8 cellular contexts compared by ENCODE assay signal in genomic region chr1:120069067-120069919, GRCh38. TPM values are rescaled to one million over a fixed set of nuclear protein-coding genes. Genes with fewer than 3 reads are reported as not detected.
DNase-seq lines count a peak whose midpoint lies in the region; ATAC-seq and TF ChIP-seq lines count a peak whose summit lies in the region.
"Not testable (repeated sequence)": the region's sequence is repeated elsewhere in the genome, so short reads cannot be mapped to it uniquely, and the experiment has no call there.

Gene NOTCH2 (minus strand): TSS chr1:120069662. CDS start chr1:120069406, 256 bp downstream.

- not testable (repeated sequence) for H3K79me2 ChIP-seq in OCI-LY3 (ENCODE audit: low read length)

- TF ChIP-seq POLR2A in body of pancreas (IDR thresholded peaks at IDR 0.05), result peak; percentile 26 to 61 (median 61)

- not testable (repeated sequence) for H2AFZ ChIP-seq in OCI-LY3 (ENCODE audit: low read depth, low read length)

- not testable (repeated sequence) for H3K9me3 ChIP-seq in CD8-positive, alpha-beta memory T cell (ENCODE audit: low read length); OCI-LY3 (ENCODE audit: insufficient read depth, low read length); body of pancreas; neutrophil

- WGBS in body of pancreas, 2 donors, result 0% methylated on average over 22 of the region's 95 CpGs; no CpG with 5 or more reads in 1 of the 2 donors

- peak within 1 kb of the TSS; percentile 40 to 90 (median 67) for H3K4me3 Mint-ChIP-seq in CD8-positive, alpha-beta memory T cell

- POLR2A ChIA-PET in CD8-positive, alpha-beta memory T cell (lab: Charles Lee), result not testable (repeated sequence)

- peak within 1 kb of the TSS; percentile 59 for H3K9ac ChIP-seq in OCI-LY3 (ENCODE audit: low read length)

- H3K27me3 Mint-ChIP-seq in CD8-positive, alpha-beta memory T cell, result not testable (repeated sequence)

- ATAC-seq in HG02885 (IDR thresholded peaks at IDR 0.05; ENCODE audit: poor library complexity, unreplicated experiment) (peak; percentile 77), body of pancreas (peak; percentile 80), left cardiac atrium (peak; percentile 84 to 92)

- not testable (repeated sequence) for H4K20me1 ChIP-seq in OCI-LY3 (ENCODE audit: insufficient read depth, low read length)

- not testable (repeated sequence) for H3K4me1 ChIP-seq in CD8-positive, alpha-beta memory T cell (ENCODE audit: insufficient read depth, low read length); body of pancreas; neutrophil (ENCODE audit: control insufficient read depth in 1 of 2, insufficient read depth in 1 of 2, low read depth in 1 of 2, low read length in 1 of 2)
- peaks cover 15% of the 10 kb centered on the region for H3K4me1 ChIP-seq in OCI-LY3 (ENCODE audit: low read length)

- not testable (repeated sequence) for H3K4me3 ChIP-seq in CD8-positive, alpha-beta memory T cell (ENCODE audit: low read length)
- H3K4me3 ChIP-seq in OCI-LY3 (ENCODE audit: low read length) (peak within 1 kb of the TSS; percentile 69), body of pancreas (peak within 1 kb of the TSS; percentile 47 to 69), neutrophil (ENCODE audit: low read depth in 1 of 2, low read length in 1 of 2) (peak within 1 kb of the TSS; percentile 52 to 71)

- not testable (repeated sequence) for H3K9me3 Mint-ChIP-seq in CD8-positive, alpha-beta memory T cell

- H3K36me3 Mint-ChIP-seq in CD8-positive, alpha-beta memory T cell, result not testable (repeated sequence)

- not testable (repeated sequence) for H3K27ac ChIP-seq in CD8-positive, alpha-beta memory T cell (ENCODE audit: low read depth, low read length); OCI-LY3 (ENCODE audit: low read length)
- H3K27ac ChIP-seq in body of pancreas (peak within 1 kb of the TSS; percentile 6 to 83 (median 80)), neutrophil (peak within 1 kb of the TSS; percentile 75)

- H3K4me2 ChIP-seq in OCI-LY3 (ENCODE audit: low read length), result peak within 1 kb of the TSS; percentile 52

- H3K27me3 ChIP-seq in CD8-positive, alpha-beta memory T cell (ENCODE audit: insufficient read depth, low read length, poor library complexity, severe bottlenecking); OCI-LY3 (ENCODE audit: low read depth, low read length); body of pancreas; neutrophil: not testable (repeated sequence)

- not testable (repeated sequence) for TF ChIP-seq CTCF in OCI-LY3 (IDR thresholded peaks at IDR 0.05; ENCODE audit: low read depth, low read length); body of pancreas (IDR thresholded peaks at IDR 0.05); neutrophil (IDR thresholded peaks at IDR 0.05)

- peaks cover 4 to 12% (median 5%) of the 10 kb centered on the region in 3 donors for H3K4me1 Mint-ChIP-seq in CD8-positive, alpha-beta memory T cell

- peak within 1 kb of the TSS in 2 of 8 donors; percentile 57 to 58 for H3K27ac Mint-ChIP-seq in CD8-positive, alpha-beta memory T cell

- DNase-seq in CD8-positive, alpha-beta memory T cell, result peak; percentile 52 to 83 (median 81)
- peak; percentile 63 for DNase-seq in activated CD4-positive, alpha-beta T cell treated with anti-CD3 and anti-CD28 coated beads, Interleukin-2, amount 50 U/mL, for 1 hour
- DNase-seq in body of pancreas (peak; percentile 65 to 75 (median 72)), left cardiac atrium (peak; percentile 69)
- peak; percentile 25 to 42 for DNase-seq in stimulated activated CD8-positive, alpha-beta memory T cell treated with anti-CD3 and anti-CD28 coated beads, Interleukin-4, amount 100 ng/mL, for 1 hour (ENCODE audit: low read depth in 2 of 2, low spot score in 1 of 2)

- not testable (repeated sequence) for H3K36me3 ChIP-seq in CD8-positive, alpha-beta memory T cell (ENCODE audit: insufficient read depth, low read length); OCI-LY3 (replicated peaks; ENCODE audit: low read depth, low read length); body of pancreas (replicated peaks in 1 of 2; ENCODE audit: insufficient read depth in 1 of 2, low read depth in 2 of 2); neutrophil

- CTCF ChIA-PET in CD8-positive, alpha-beta memory T cell (lab: Charles Lee), result not testable (repeated sequence)

- intact Hi-C loops in body of pancreas (cut with DNase I); left cardiac atrium (cut with DNase I): not testable (repeated sequence)

RNA-seq across cellular contexts. Expression of gene NOTCH2, which starts in this region (rescaled TPM):
- 10 to 100 TPM; 47.1 to 53.9 TPM for total RNA-seq in CD8-positive, alpha-beta memory T cell
- polyA plus RNA-seq in CD8-positive, alpha-beta memory T cell, result 24.7 TPM
- total RNA-seq in body of pancreas, result 10 to 100 TPM; 39.6 to 65.9 TPM
- total RNA-seq in left cardiac atrium, result 10 to 100 TPM; 44.7 to 45.0 TPM
